Comparison of ENCODE assay signal across 2 cellular contexts in genomic region chr3:191646242-191646641, GRCh38.
TF ChIP-seq lines count a peak whose summit lies in the region.

No MANE protein-coding gene starts in this region.

TF ChIP-seq in SK-N-SH, 30 proteins besides CTCF, POLR2A, EP300 and RAD21:
- TF ChIP-seq ZBTB33 (IDR thresholded peaks at IDR 0.05; ENCODE audit: borderline replicate concordance, low read depth) (no peak), PBX3 (IDR thresholded peaks at IDR 0.05) (no peak), SMC3 (IDR thresholded peaks at IDR 0.05; ENCODE audit: low read depth, low read length) (no peak), NRF1 (IDR thresholded peaks at IDR 0.05; ENCODE audit: low read depth, low read length) (no peak), EZH2phosphoT487 (IDR thresholded peaks at IDR 0.05; ENCODE audit: borderline replicate concordance, low read depth) (no peak), FOXM1 (IDR thresholded peaks at IDR 0.05; ENCODE audit: low read depth) (no peak), RXRA (IDR thresholded peaks at IDR 0.05; ENCODE audit: borderline replicate concordance, low read depth) (no peak)

TF ChIP-seq in HEK293, 187 proteins besides CTCF, POLR2A, EP300 and RAD21 (continued from another document):
- peak; percentile 93; the same call in 1 of the 2 replicates for TF ChIP-seq ZNF280D (tag by site-specific recombination; IDR thresholded peaks at IDR 0.05)
- TF ChIP-seq ZNF146 (tag by site-specific recombination; IDR thresholded peaks at IDR 0.05): peak; percentile 82
